Comparison of ENCODE assay signal across 19 cellular contexts in the genomic region with DNA sequence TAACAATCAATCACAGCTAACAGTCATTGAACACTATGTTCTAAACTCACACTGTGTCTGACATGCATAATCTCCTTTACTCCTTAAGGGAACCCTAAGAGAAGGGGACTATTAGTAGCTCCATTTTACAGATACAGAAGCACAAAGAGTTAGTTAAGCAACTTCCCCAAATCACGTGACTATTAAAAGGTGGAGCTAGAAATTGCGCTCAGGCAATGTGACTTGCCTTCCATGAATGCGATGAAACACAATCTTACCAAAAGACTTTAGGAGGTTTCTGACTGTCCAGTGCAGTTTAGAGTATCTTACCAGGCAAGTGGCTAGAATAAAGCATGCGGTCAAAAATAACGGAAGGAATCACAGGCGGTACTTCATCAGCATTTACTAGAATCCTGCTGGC.
A peak's percentile ranks its signal among the peaks of the same experiment; 100 is the strongest.
DNase-seq lines count a peak whose midpoint lies in the region; ATAC-seq, FAIRE-seq and TF ChIP-seq lines count a peak whose summit lies in the region.
"Had no signal": no experiment of that assay in that cellular context is flagged by ENCODE, and none has a peak within 500 bp of the region (broad histone marks: within the 10 kb centered on the region; RNA-seq: fewer than 3 reads in every experiment).

No MANE protein-coding gene starts in this region.

- H3K27me3 ChIP-seq in right atrium auricular region (no peaks in the 10 kb centered on the region), heart left ventricle (no peaks in the 10 kb centered on the region), K562 (ENCODE audit: control insufficient read depth in 2 of 2, insufficient read depth in 2 of 2, low read length in 2 of 2) (no peaks in the 10 kb centered on the region; a peak in 1 of 5 replicates), foreskin keratinocyte (peaks cover 10% of the 10 kb centered on the region)
- H3K27me3 ChIP-seq: BLaER1 treated with 17β-estradiol and CSF1 and Interleukin-3, amounts not matched to agents 10 nM and 100 nM had no signal

- ATAC-seq in heart left ventricle: no peak
- no peak for ATAC-seq in K562
- ATAC-seq in foreskin keratinocyte: no peak
- ATAC-seq in GM19395 (IDR thresholded peaks at IDR 0.05; ENCODE audit: unreplicated experiment): no peak

- CTCF ChIA-PET in K562 (lab: Yijun Ruan, JAX; ENCODE audit: low intra/inter-chr PET ratio): no interaction called here

- intact Hi-C loops in heart left ventricle (cut with DNase I): loop anchor here in 6 of 10 donors (5.0 to 10.0 kb wide), 5 partner anchors 44 to 114 kb away; no protein-coding TSS in a partner anchor
- intact Hi-C loops in K562 (cut with micrococcal nuclease): no loop called here

- H3K4me2 ChIP-seq in K562 (ENCODE audit: insufficient read depth, low read length): no peak overlapping the region
- H3K4me2 ChIP-seq: BLaER1 treated with 17β-estradiol and CSF1 and Interleukin-3, amounts not matched to agents 10 nM and 100 nM had no signal

- POLR2A ChIA-PET in K562 (lab: Yijun Ruan, JAX): no interaction called here

- no peaks in the 10 kb centered on the region for H3K79me2 ChIP-seq in K562 (ENCODE audit: control insufficient read depth, insufficient read depth, low read length)

- no peak overlapping the region for H2AFZ ChIP-seq in K562 (ENCODE audit: low read depth, low read length)

- no peaks in the 10 kb centered on the region for H3K9me1 ChIP-seq in K562 (ENCODE audit: control insufficient read depth, insufficient read depth, low read length)

- H3K4me1 ChIP-seq in right atrium auricular region (peaks cover 0 to 70% of the 10 kb centered on the region in 2 donors), heart left ventricle (peaks cover 0 to 72% (median 45%) of the 10 kb centered on the region in 12 donors), K562 (replicated peaks in 1 of 2; ENCODE audit: control insufficient read depth in 2 of 2, insufficient read depth in 2 of 2, low read length in 2 of 2) (no peaks in the 10 kb centered on the region), foreskin keratinocyte (no peaks in the 10 kb centered on the region)
- H3K4me1 ChIP-seq: BLaER1 treated with 17β-estradiol and CSF1 and Interleukin-3, amounts not matched to agents 10 nM and 100 nM had no signal

- H4K20me1 ChIP-seq in K562 (replicated peaks; ENCODE audit: control insufficient read depth, insufficient read depth, low read length): no peaks in the 10 kb centered on the region
- H4K20me1 ChIP-seq: BLaER1 treated with 17β-estradiol and CSF1 and Interleukin-3, amounts not matched to agents 10 nM and 100 nM had no signal

- peak overlapping the region; percentile 49 to 77 for H3K27ac ChIP-seq in right atrium auricular region
- H3K27ac ChIP-seq in heart left ventricle: peak overlapping the region in 2 of 12 donors; percentile 37 to 81
- H3K27ac ChIP-seq in K562 (ENCODE audit: extremely low read depth, low read depth, low read length): no peak overlapping the region
- H3K27ac ChIP-seq in foreskin keratinocyte: no peak overlapping the region
- H3K27ac ChIP-seq: BLaER1 treated with 17β-estradiol and CSF1 and Interleukin-3, amounts not matched to agents 10 nM and 100 nM; SK-N-MC had no signal

- H3K9ac ChIP-seq in K562 (ENCODE audit: insufficient read depth in 1 of 2, low read depth in 2 of 2, low read length in 2 of 2): no peak overlapping the region
- H3K9ac ChIP-seq: BLaER1 treated with 17β-estradiol and CSF1 and Interleukin-3, amounts not matched to agents 10 nM and 100 nM had no signal

- H3K36me3 ChIP-seq in right atrium auricular region (no peaks in the 10 kb centered on the region), heart left ventricle (no peaks in the 10 kb centered on the region), K562 (ENCODE audit: control insufficient read depth, insufficient read depth, low read length) (no peaks in the 10 kb centered on the region)
- H3K36me3 ChIP-seq: BLaER1 treated with 17β-estradiol and CSF1 and Interleukin-3, amounts not matched to agents 10 nM and 100 nM had no signal

- FAIRE-seq in K562 (lab: Jason Lieb, UNC): no peak
- FAIRE-seq: GM12892, GM18507 had no signal

- no peak for TF ChIP-seq POLR2A in heart left ventricle (IDR thresholded peaks at IDR 0.05)
- TF ChIP-seq POLR2A in K562 (conservative IDR thresholded peaks at IDR 0.05): no peak

- no peak for TF ChIP-seq EP300 in K562 (IDR thresholded peaks at IDR 0.05; ENCODE audit: low read length)

- H3K4me3 ChIP-seq in right atrium auricular region: no peak overlapping the region
- no peak overlapping the region for H3K4me3 ChIP-seq in heart left ventricle
- no peak overlapping the region for H3K4me3 ChIP-seq in K562
- H3K4me3 ChIP-seq: BLaER1 treated with 17β-estradiol and CSF1 and Interleukin-3, amounts not matched to agents 10 nM and 100 nM; SK-N-MC had no signal

- TF ChIP-seq RAD21 in K562 (CRISPR knock-in tag; conservative IDR thresholded peaks at IDR 0.05 in 1 of 2, IDR thresholded peaks at IDR 0.05 in 1 of 2): no peak

- no peaks in the 10 kb centered on the region for H3K9me3 ChIP-seq in right atrium auricular region
- H3K9me3 ChIP-seq in heart left ventricle: no peaks in the 10 kb centered on the region
- H3K9me3 ChIP-seq in K562 (replicated peaks; ENCODE audit: control insufficient read depth, insufficient read depth, low read depth, low read length): no peaks in the 10 kb centered on the region
- H3K9me3 ChIP-seq: BLaER1 treated with 17β-estradiol and CSF1 and Interleukin-3, amounts not matched to agents 10 nM and 100 nM had no signal

- TF ChIP-seq CTCF in right atrium auricular region (IDR thresholded peaks at IDR 0.05) (no peak), heart left ventricle (IDR thresholded peaks at IDR 0.05) (no peak), K562 (IDR thresholded peaks at IDR 0.05 in 2 of 3, conservative IDR thresholded peaks at IDR 0.05 in 1 of 3; ENCODE audit: insufficient read depth in 2 of 3, low read depth in 1 of 3, low read length in 3 of 3) (no peak), foreskin keratinocyte (conservative IDR thresholded peaks at IDR 0.05) (no peak)

- in situ Hi-C loops in K562 (cut with MboI): no loop called here

- BruUV-seq in K562 (replicated peaks; lab: Mats Ljungman, UMichigan): no TSS peak

- 37 to 80% (median 57%) methylated on average over 6 of the region's 6 CpGs for WGBS in heart left ventricle, 4 donors
- WGBS in K562 (ENCODE audit: insufficient coverage, low coverage, missing lambda C conversion rate): 7% methylated on average over 6 of the region's 6 CpGs

- DNase-seq in right atrium auricular region (ENCODE audit: low spot score) (no peak), heart left ventricle (no peak), K562 (ENCODE audit: extremely low read depth in 1 of 4, low spot score in 3 of 4) (no peak), foreskin keratinocyte (no peak), inferior parietal cortex (ENCODE audit: extremely low spot score) (no peak)
- DNase-seq: CD8-positive, alpha-beta memory T cell; H7; NCI-H1105; NCI-H1694; NCI-H2081 treated with DMSO at 0.1 percent for 48 hours; NCI-H510A treated with DMSO at 0.1 percent for 48 hours; NCI-H774; Right ventricle myocardium superior had no signal

TF ChIP-seq in PFSK-1, 5 proteins besides CTCF, POLR2A, EP300 and RAD21 (continues in another document):
- no peak; the same call in 1 of the 2 replicates for TF ChIP-seq POLR2AphosphoS5 (IDR thresholded peaks at IDR 0.05; ENCODE audit: low read depth, low read length)

TF ChIP-seq in K562, 482 proteins besides CTCF, POLR2A, EP300 and RAD21 (continues in another document):
- TF ChIP-seq, protein P1, sequence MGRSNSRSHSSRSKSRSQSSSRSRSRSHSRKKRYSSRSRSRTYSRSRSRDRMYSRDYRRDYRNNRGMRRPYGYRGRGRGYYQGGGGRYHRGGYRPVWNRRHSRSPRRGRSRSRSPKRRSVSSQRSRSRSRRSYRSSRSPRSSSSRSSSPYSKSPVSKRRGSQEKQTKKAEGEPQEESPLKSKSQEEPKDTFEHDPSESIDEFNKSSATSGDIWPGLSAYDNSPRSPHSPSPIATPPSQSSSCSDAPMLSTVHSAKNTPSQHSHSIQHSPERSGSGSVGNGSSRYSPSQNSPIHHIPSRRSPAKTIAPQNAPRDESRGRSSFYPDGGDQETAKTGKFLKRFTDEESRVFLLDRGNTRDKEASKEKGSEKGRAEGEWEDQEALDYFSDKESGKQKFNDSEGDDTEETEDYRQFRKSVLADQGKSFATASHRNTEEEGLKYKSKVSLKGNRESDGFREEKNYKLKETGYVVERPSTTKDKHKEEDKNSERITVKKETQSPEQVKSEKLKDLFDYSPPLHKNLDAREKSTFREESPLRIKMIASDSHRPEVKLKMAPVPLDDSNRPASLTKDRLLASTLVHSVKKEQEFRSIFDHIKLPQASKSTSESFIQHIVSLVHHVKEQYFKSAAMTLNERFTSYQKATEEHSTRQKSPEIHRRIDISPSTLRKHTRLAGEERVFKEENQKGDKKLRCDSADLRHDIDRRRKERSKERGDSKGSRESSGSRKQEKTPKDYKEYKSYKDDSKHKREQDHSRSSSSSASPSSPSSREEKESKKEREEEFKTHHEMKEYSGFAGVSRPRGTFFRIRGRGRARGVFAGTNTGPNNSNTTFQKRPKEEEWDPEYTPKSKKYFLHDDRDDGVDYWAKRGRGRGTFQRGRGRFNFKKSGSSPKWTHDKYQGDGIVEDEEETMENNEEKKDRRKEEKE (IDR thresholded peaks at IDR 0.05; ENCODE audit: borderline replicate concordance in 1 of 2, control insufficient read depth in 1 of 2, low read depth in 2 of 2, low read length in 1 of 2): no peak
- TF ChIP-seq ZNF311 (CRISPR knock-in tag; IDR thresholded peaks at IDR 0.05) (no peak), TAF1 (IDR thresholded peaks at IDR 0.05; ENCODE audit: control insufficient read depth, extremely low read depth, insufficient read depth, low read length, severe bottlenecking) (no peak), CBFA2T2 (conservative IDR thresholded peaks at IDR 0.05) (0 out of 2 replicates have a peak, but pooled peaks have one; percentile 19), ESRRA (IDR thresholded peaks at IDR 0.05; ENCODE audit: borderline replicate concordance, low read depth) (no peak), ZNF143 (CRISPR knock-in tag; IDR thresholded peaks at IDR 0.05) (no peak), ZNF282 (CRISPR knock-in tag; IDR thresholded peaks at IDR 0.05) (no peak), SREBF1 (IDR thresholded peaks at IDR 0.05; ENCODE audit: borderline replicate concordance, low read depth, low read length) (no peak), ELF2 (CRISPR knock-in tag; IDR thresholded peaks at IDR 0.05) (no peak), RAD51 (IDR thresholded peaks at IDR 0.05; ENCODE audit: borderline replicate concordance, low read depth) (peak; percentile 84), SMARCE1 (IDR thresholded peaks at IDR 0.05) (no peak), POLR2AphosphoS2 (IDR thresholded peaks at IDR 0.05; ENCODE audit: low read length) (no peak), FOXJ2 (tag; IDR thresholded peaks at IDR 0.05) (no peak), ZNF57 (CRISPR knock-in tag; IDR thresholded peaks at IDR 0.05) (no peak), CHD1 (IDR thresholded peaks at IDR 0.05; ENCODE audit: low read length) (no peak), GABPB2 (CRISPR knock-in tag; conservative IDR thresholded peaks at IDR 0.05) (no peak), SMAD4 (CRISPR knock-in tag; conservative IDR thresholded peaks at IDR 0.05) (no peak), FOXA1 (IDR thresholded peaks at IDR 0.05; ENCODE audit: borderline replicate concordance) (no peak), ZKSCAN8 (CRISPR knock-in tag; IDR thresholded peaks at IDR 0.05) (no peak)

Comparison
In these comparisons a context has a peak if more than half of its experiments do, and no peak if none do; other contexts are left out.
1. H3K27ac ChIP-seq: peak in right atrium auricular region (2 of 2); none in K562 (single experiment) and foreskin keratinocyte (single experiment).